9 cellular contexts compared by ENCODE assay signal in the genomic region with DNA sequence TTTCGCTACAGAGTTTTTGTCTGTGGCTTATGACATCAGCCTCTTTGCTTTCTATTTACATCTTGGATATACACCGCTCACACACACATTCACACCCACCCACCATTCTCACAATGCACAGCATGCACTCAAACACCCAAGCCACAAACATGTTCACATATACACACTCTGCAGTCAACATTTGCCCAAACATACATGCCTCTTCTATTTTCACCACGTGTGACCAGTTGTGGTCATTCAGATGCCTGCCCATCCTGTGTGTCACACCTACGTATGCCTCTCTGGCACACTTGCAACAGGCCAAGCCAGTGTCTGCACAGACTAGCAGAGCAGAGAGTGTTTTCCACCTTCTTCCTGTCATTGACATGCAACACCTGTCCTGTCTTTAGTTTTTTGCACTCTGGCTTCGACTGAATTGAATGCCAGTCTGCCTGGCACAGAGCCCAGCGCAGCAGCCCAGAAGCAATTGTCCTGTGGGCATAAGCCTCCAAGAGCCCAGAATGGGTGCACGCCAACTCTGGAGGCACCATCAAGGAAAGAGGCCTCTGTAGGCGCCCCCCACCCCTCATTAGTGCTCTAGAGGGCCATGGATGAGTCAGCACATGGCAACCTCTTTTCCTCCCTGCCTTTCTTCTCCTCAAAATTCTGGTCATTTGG. TPM values are rescaled to one million over a fixed set of nuclear protein-coding genes. Genes with fewer than 3 reads are reported as not detected.
DNase-seq lines count a peak whose midpoint lies in the region; ATAC-seq lines count a peak whose summit lies in the region.
"Had no signal": no experiment of that assay in that cellular context is flagged by ENCODE, and none has a peak within 500 bp of the region (broad histone marks: within the 10 kb centered on the region; RNA-seq: fewer than 3 reads in every experiment).

No MANE protein-coding gene starts in this region.

- H3K4me3 Mint-ChIP-seq in activated naive CD4-positive, alpha-beta T cell treated with anti-CD3 and anti-CD28 coated beads for 36 hours, result no peak overlapping the region
- H3K4me3 Mint-ChIP-seq in effector memory CD8-positive, alpha-beta T cell, result no peak overlapping the region
- no peak overlapping the region for H3K4me3 Mint-ChIP-seq in stimulated activated effector memory CD8-positive, alpha-beta T cell treated with anti-CD3 and anti-CD28 coated beads, Interleukin-12 subunit alpha, Interleukin-12 subunit beta, amount 100 ng/mL, for 72 hours
- H3K4me3 Mint-ChIP-seq: B cell had no signal

- peak; percentile 43 to 59 for ATAC-seq in activated naive CD4-positive, alpha-beta T cell treated with anti-CD3 and anti-CD28 coated beads, Interleukin-2, amount 50 U/mL, for 72 hours
- peak; percentile 42 for ATAC-seq in effector memory CD8-positive, alpha-beta T cell (replicated peaks)
- ATAC-seq in stimulated activated effector memory CD8-positive, alpha-beta T cell treated with anti-CD3 and anti-CD28 coated beads, Interleukin-12 subunit alpha, Interleukin-12 subunit beta, amount 100 ng/mL, for 72 hours, result peak; percentile 83
- ATAC-seq in GM19023 (IDR thresholded peaks at IDR 0.05; ENCODE audit: unreplicated experiment) (no peak), HG02981 (IDR thresholded peaks at IDR 0.05; ENCODE audit: unreplicated experiment) (no peak)

- no peaks in the 10 kb centered on the region for H3K36me3 Mint-ChIP-seq in activated naive CD4-positive, alpha-beta T cell treated with anti-CD3 and anti-CD28 coated beads, Interleukin-2, amount 50 U/mL, for 72 hours
- H3K36me3 Mint-ChIP-seq in activated naive CD4-positive, alpha-beta T cell treated with anti-CD3 and anti-CD28 coated beads for 36 hours (ENCODE audit: low read depth), result no peaks in the 10 kb centered on the region
- no peaks in the 10 kb centered on the region for H3K36me3 Mint-ChIP-seq in effector memory CD8-positive, alpha-beta T cell (ENCODE audit: insufficient read depth)
- H3K36me3 Mint-ChIP-seq in stimulated activated effector memory CD8-positive, alpha-beta T cell treated with anti-CD3 and anti-CD28 coated beads, Interleukin-12 subunit alpha, Interleukin-12 subunit beta, amount 100 ng/mL, for 72 hours, result no peaks in the 10 kb centered on the region

- H3K4me1 Mint-ChIP-seq in activated naive CD4-positive, alpha-beta T cell treated with anti-CD3 and anti-CD28 coated beads for 36 hours (ENCODE audit: low read depth), result peaks cover 5% of the 10 kb centered on the region
- no peaks in the 10 kb centered on the region for H3K4me1 Mint-ChIP-seq in effector memory CD8-positive, alpha-beta T cell (ENCODE audit: low read depth in 2 of 2)
- H3K4me1 Mint-ChIP-seq in stimulated activated effector memory CD8-positive, alpha-beta T cell treated with anti-CD3 and anti-CD28 coated beads, Interleukin-12 subunit alpha, Interleukin-12 subunit beta, amount 100 ng/mL, for 72 hours, result peaks cover 6% of the 10 kb centered on the region
- H3K4me1 Mint-ChIP-seq: B cell had no signal

- no peak overlapping the region for H3K27ac Mint-ChIP-seq in activated naive CD4-positive, alpha-beta T cell treated with anti-CD3 and anti-CD28 coated beads, Interleukin-2, amount 50 U/mL, for 72 hours
- no peak overlapping the region for H3K27ac Mint-ChIP-seq in activated naive CD4-positive, alpha-beta T cell treated with anti-CD3 and anti-CD28 coated beads for 36 hours
- no peak overlapping the region for H3K27ac Mint-ChIP-seq in effector memory CD8-positive, alpha-beta T cell
- H3K27ac Mint-ChIP-seq in stimulated activated effector memory CD8-positive, alpha-beta T cell treated with anti-CD3 and anti-CD28 coated beads, Interleukin-12 subunit alpha, Interleukin-12 subunit beta, amount 100 ng/mL, for 72 hours, result no peak overlapping the region
- H3K27ac Mint-ChIP-seq: B cell had no signal

- H3K27me3 Mint-ChIP-seq in activated naive CD4-positive, alpha-beta T cell treated with anti-CD3 and anti-CD28 coated beads for 36 hours (ENCODE audit: low read depth), result peaks cover 1% of the 10 kb centered on the region
- H3K27me3 Mint-ChIP-seq in effector memory CD8-positive, alpha-beta T cell, result peaks cover 23 to 31% of the 10 kb centered on the region in 2 donors

- DNase-seq in activated naive CD4-positive, alpha-beta T cell treated with anti-CD3 and anti-CD28 coated beads, Interleukin-2, amount 50 U/mL, for 72 hours (ENCODE audit: low spot score in 2 of 2), result no peak
- DNase-seq in activated naive CD4-positive, alpha-beta T cell treated with anti-CD3 and anti-CD28 coated beads for 36 hours, result no peak
- DNase-seq in NCI-H2107 treated with DMSO at 0.1 percent for 48 hours (lab: John Stamatoyannopoulos, UW; ENCODE audit: unreplicated experiment), result peak; percentile 90
- no peak for DNase-seq in effector memory CD8-positive, alpha-beta T cell
- DNase-seq in stimulated activated effector memory CD8-positive, alpha-beta T cell treated with anti-CD3 and anti-CD28 coated beads, Interleukin-12 subunit alpha, Interleukin-12 subunit beta, amount 100 ng/mL, for 72 hours (ENCODE audit: low spot score in 2 of 2), result no peak
- DNase-seq in stimulated activated CD8-positive, alpha-beta memory T cell treated with anti-CD3 and anti-CD28 coated beads, Interleukin-4, amount 100 ng/mL, for 48 hours, result no peak

- intact Hi-C loops in activated naive CD4-positive, alpha-beta T cell treated with anti-CD3 and anti-CD28 coated beads for 36 hours (cut with micrococcal nuclease), result no loop called here

- CTCF ChIA-PET in activated naive CD4-positive, alpha-beta T cell treated with anti-CD3 and anti-CD28 coated beads for 36 hours (lab: Charles Lee), result interaction anchor here (0.7 kb wide), 1 partner anchor 84 kb away, joined by 6 read pairs; no protein-coding TSS in a partner anchor

- H3K9me3 Mint-ChIP-seq in activated naive CD4-positive, alpha-beta T cell treated with anti-CD3 and anti-CD28 coated beads, Interleukin-2, amount 50 U/mL, for 72 hours, result no peaks in the 10 kb centered on the region
- H3K9me3 Mint-ChIP-seq in activated naive CD4-positive, alpha-beta T cell treated with anti-CD3 and anti-CD28 coated beads for 36 hours, result no peaks in the 10 kb centered on the region
- H3K9me3 Mint-ChIP-seq in effector memory CD8-positive, alpha-beta T cell, result no peaks in the 10 kb centered on the region
- H3K9me3 Mint-ChIP-seq in stimulated activated effector memory CD8-positive, alpha-beta T cell treated with anti-CD3 and anti-CD28 coated beads, Interleukin-12 subunit alpha, Interleukin-12 subunit beta, amount 100 ng/mL, for 72 hours, result no peaks in the 10 kb centered on the region

RNA-seq across cellular contexts. Expression of a gene that starts 37.7 kb away (rescaled TPM):
- not detected for total RNA-seq in activated naive CD4-positive, alpha-beta T cell treated with anti-CD3 and anti-CD28 coated beads, Interleukin-2, amount 50 U/mL, for 72 hours
- total RNA-seq in activated naive CD4-positive, alpha-beta T cell treated with anti-CD3 and anti-CD28 coated beads for 36 hours, result not detected
- total RNA-seq: B cell had no signal

Comparison
In these comparisons a context has a peak if more than half of its experiments do, and no peak if none do; other contexts are left out.
1. ATAC-seq: peak in activated naive CD4-positive, alpha-beta T cell treated with anti-CD3 and anti-CD28 coated beads, Interleukin-2, amount 50 U/mL, for 72 hours (2 of 2), effector memory CD8-positive, alpha-beta T cell (single experiment) and stimulated activated effector memory CD8-positive, alpha-beta T cell treated with anti-CD3 and anti-CD28 coated beads, Interleukin-12 subunit alpha, Interleukin-12 subunit beta, amount 100 ng/mL, for 72 hours (single experiment); none in GM19023 (single experiment) and HG02981 (single experiment).